Comparison of ENCODE assay signal across 1 cellular context in genomic region chr12:45990468-45991288, GRCh38.
TF ChIP-seq lines count a peak whose summit lies in the region.

Gene SCAF11 (minus strand): TSS chr12:45990574. CDS start chr12:45964167, 26,407 bp downstream.

TF ChIP-seq in HepG2, 621 proteins besides CTCF, POLR2A, EP300 and RAD21 (continued from another document and continues in another):
- TF ChIP-seq ZHX2 (IDR thresholded peaks at IDR 0.05; ENCODE audit: low read depth): peak; percentile 78; the same call in 1 of the 2 replicates
- TF ChIP-seq ZHX2 (CRISPR knock-in tag; IDR thresholded peaks at IDR 0.05; ENCODE audit: borderline replicate concordance): no peak
- TF ChIP-seq SP2 (CRISPR knock-in tag; IDR thresholded peaks at IDR 0.05): no peak
- no peak for TF ChIP-seq JDP2 (CRISPR knock-in tag; IDR thresholded peaks at IDR 0.05; ENCODE audit: borderline replicate concordance)
- TF ChIP-seq ZBTB2 (CRISPR knock-in tag; IDR thresholded peaks at IDR 0.05; ENCODE audit: low read depth): peak; percentile 72; the same call in 1 of the 2 replicates
- no peak; the same call in 1 of the 2 replicates for TF ChIP-seq ZNF383 (CRISPR knock-in tag; IDR thresholded peaks at IDR 0.05; ENCODE audit: borderline replicate concordance)
- no peak for TF ChIP-seq MBD4 (IDR thresholded peaks at IDR 0.05; ENCODE audit: borderline replicate concordance, low read length)
- TF ChIP-seq ZNF574 (CRISPR knock-in tag; IDR thresholded peaks at IDR 0.05): peak; percentile 84
- TF ChIP-seq KLF12 (CRISPR knock-in tag; IDR thresholded peaks at IDR 0.05; ENCODE audit: borderline replicate concordance): peak; percentile 90
- TF ChIP-seq PCBP1 (IDR thresholded peaks at IDR 0.05; ENCODE audit: borderline replicate concordance, low read depth, low read length): peak; percentile 84
- TF ChIP-seq SMYD3 (CRISPR knock-in tag; IDR thresholded peaks at IDR 0.05): peak; percentile 96
- TF ChIP-seq GATAD2A (CRISPR knock-in tag; IDR thresholded peaks at IDR 0.05): peak; percentile 80
- TF ChIP-seq PAF1 (CRISPR knock-in tag; IDR thresholded peaks at IDR 0.05): no peak
- no peak for TF ChIP-seq ZBTB8A (CRISPR knock-in tag; IDR thresholded peaks at IDR 0.05; ENCODE audit: borderline replicate concordance, low read depth)
- peak; percentile 67; the same call in 1 of the 2 replicates for TF ChIP-seq NFATC3 (CRISPR knock-in tag; IDR thresholded peaks at IDR 0.05)
- no peak for TF ChIP-seq PREB (CRISPR knock-in tag; IDR thresholded peaks at IDR 0.05)
- TF ChIP-seq FOXJ3 (CRISPR knock-in tag; IDR thresholded peaks at IDR 0.05; ENCODE audit: borderline replicate concordance): no peak
- peak; percentile 87 for TF ChIP-seq ZSCAN12 (CRISPR knock-in tag; IDR thresholded peaks at IDR 0.05)
- TF ChIP-seq ZNF562 (CRISPR knock-in tag; IDR thresholded peaks at IDR 0.05; ENCODE audit: borderline replicate concordance): no peak
- peak; percentile 32; the same call in 1 of the 2 replicates for TF ChIP-seq ZNF30 (CRISPR knock-in tag; IDR thresholded peaks at IDR 0.05)
- TF ChIP-seq NRL (CRISPR knock-in tag; IDR thresholded peaks at IDR 0.05; ENCODE audit: borderline replicate concordance): peak; percentile 88
- peak; percentile 36 to 44; a peak in 3 of 4 replicates for TF ChIP-seq MAFK (conservative IDR thresholded peaks at IDR 0.05 in 1 of 2, IDR thresholded peaks at IDR 0.05 in 1 of 2; ENCODE audit: low read length in 2 of 2)
- TF ChIP-seq MED13 (CRISPR knock-in tag; IDR thresholded peaks at IDR 0.05): peak; percentile 56; the same call in 1 of the 2 replicates
- peak; percentile 83; the same call in 1 of the 2 replicates for TF ChIP-seq ZNF780A (CRISPR knock-in tag; IDR thresholded peaks at IDR 0.05)
- TF ChIP-seq ZNF737 (CRISPR knock-in tag; IDR thresholded peaks at IDR 0.05; ENCODE audit: borderline replicate concordance): no peak
- 0 out of 2 replicates have a peak, but pooled peaks have one; percentile 9 for TF ChIP-seq NFRKB (IDR thresholded peaks at IDR 0.05)
- TF ChIP-seq CEBPG (CRISPR knock-in tag; IDR thresholded peaks at IDR 0.05): peak; percentile 66
- TF ChIP-seq CBX5 (CRISPR knock-in tag; IDR thresholded peaks at IDR 0.05; ENCODE audit: borderline replicate concordance): peak; percentile 94; the same call in 1 of the 2 replicates
- peak; percentile 94 for TF ChIP-seq ZNF558 (CRISPR knock-in tag; IDR thresholded peaks at IDR 0.05; ENCODE audit: borderline replicate concordance)
- peak; percentile 63 for TF ChIP-seq MAFF (IDR thresholded peaks at IDR 0.05; ENCODE audit: low read depth, low read length)
- TF ChIP-seq TBX2 (CRISPR knock-in tag; IDR thresholded peaks at IDR 0.05; ENCODE audit: borderline replicate concordance): peak; percentile 87
- peak; percentile 31; the same call in 1 of the 2 replicates for TF ChIP-seq ZNF639 (CRISPR knock-in tag; conservative IDR thresholded peaks at IDR 0.05)
- peak; percentile 93 for TF ChIP-seq RNF2 (conservative IDR thresholded peaks at IDR 0.05; ENCODE audit: low read depth)
- no peak for TF ChIP-seq ZNF253 (CRISPR knock-in tag; IDR thresholded peaks at IDR 0.05; ENCODE audit: borderline replicate concordance)
- TF ChIP-seq CREBL2 (CRISPR knock-in tag; IDR thresholded peaks at IDR 0.05; ENCODE audit: borderline replicate concordance): peak; percentile 82; the same call in 1 of the 2 replicates
- TF ChIP-seq ZMAT5 (CRISPR knock-in tag; IDR thresholded peaks at IDR 0.05; ENCODE audit: borderline replicate concordance, low read depth): no peak
- TF ChIP-seq SP1 (IDR thresholded peaks at IDR 0.05): no peak
- peak; percentile 93 for TF ChIP-seq SP1 (CRISPR knock-in tag; IDR thresholded peaks at IDR 0.05)
- TF ChIP-seq EHMT2 (IDR thresholded peaks at IDR 0.05; ENCODE audit: borderline replicate concordance, low read depth, low read length): no peak; the same call in 1 of the 2 replicates
- TF ChIP-seq SRSF1 (optimal IDR thresholded peaks at IDR 0.05; ENCODE audit: low read depth, low read length): peak; percentile 53
- TF ChIP-seq FOSL1 (CRISPR knock-in tag; IDR thresholded peaks at IDR 0.05; ENCODE audit: borderline replicate concordance): no peak
- TF ChIP-seq MXD3 (CRISPR knock-in tag; IDR thresholded peaks at IDR 0.05): peak; percentile 78
- no peak for TF ChIP-seq HMGA1 (CRISPR knock-in tag; conservative IDR thresholded peaks at IDR 0.05)
- TF ChIP-seq ZNF367 (CRISPR knock-in tag; IDR thresholded peaks at IDR 0.05; ENCODE audit: borderline replicate concordance): no peak; the same call in 1 of the 2 replicates
- no peak for TF ChIP-seq RAD51 (IDR thresholded peaks at IDR 0.05; ENCODE audit: borderline replicate concordance)
- peak; percentile 44; the same call in 1 of the 2 replicates for TF ChIP-seq ZNF710 (CRISPR knock-in tag; IDR thresholded peaks at IDR 0.05; ENCODE audit: borderline replicate concordance)
- peak; percentile 32 for TF ChIP-seq U2AF1 (optimal IDR thresholded peaks at IDR 0.05; ENCODE audit: low read depth, low read length)
- TF ChIP-seq SPEN (CRISPR knock-in tag; IDR thresholded peaks at IDR 0.05; ENCODE audit: low read depth): peak; percentile 95
- TF ChIP-seq ZNF720 (CRISPR knock-in tag; IDR thresholded peaks at IDR 0.05): no peak
- TF ChIP-seq CENPX (CRISPR knock-in tag; IDR thresholded peaks at IDR 0.05): no peak
- no peak for TF ChIP-seq CENPBD1 (CRISPR knock-in tag; IDR thresholded peaks at IDR 0.05; ENCODE audit: borderline replicate concordance, low read depth)
- TF ChIP-seq ZNF263 (CRISPR knock-in tag; IDR thresholded peaks at IDR 0.05): peak; percentile 75; the same call in 1 of the 2 replicates
- TF ChIP-seq ZNF326 (CRISPR knock-in tag; IDR thresholded peaks at IDR 0.05; ENCODE audit: borderline replicate concordance): no peak
- no peak for TF ChIP-seq ZNF850 (CRISPR knock-in tag; conservative IDR thresholded peaks at IDR 0.05)
